32 cellular contexts compared by ENCODE assay signal in genomic region chr15:48955967-48956366, GRCh38. TPM values are rescaled to one million over a fixed set of nuclear protein-coding genes. Genes with fewer than 3 reads are reported as not detected.
"Had no signal": no experiment of that assay in that cellular context is flagged by ENCODE, and none has a peak within 500 bp of the region (broad histone marks: within the 10 kb centered on the region; RNA-seq: fewer than 3 reads in every experiment).

No MANE protein-coding gene starts in this region.

- H3K27ac ChIP-seq: adrenal gland, breast epithelium, cardiac muscle cell, esophagus muscularis mucosa, foreskin keratinocyte, gastrocnemius medialis, WERI-Rb-1 had no signal

- H3K9me3 ChIP-seq: adrenal gland, breast epithelium, esophagus muscularis mucosa, gastrocnemius medialis had no signal

- H3K4me3 ChIP-seq: adrenal gland, breast epithelium, cardiac muscle cell, esophagus muscularis mucosa, gastrocnemius medialis had no signal

- H3K36me3 ChIP-seq: adrenal gland, breast epithelium, cardiac muscle cell, esophagus muscularis mucosa, gastrocnemius medialis, WERI-Rb-1 had no signal

- H3K27me3 ChIP-seq: adrenal gland, breast epithelium, esophagus muscularis mucosa, foreskin keratinocyte, gastrocnemius medialis had no signal

- ATAC-seq: activated CD4-positive, CD25-positive, alpha-beta regulatory T cell treated with anti-CD3 and anti-CD28 coated beads, Interleukin-2, amount 50 U/mL, for 24 hours; activated CD8-positive, alpha-beta T cell treated with anti-CD3 and anti-CD28 coated beads for 36 hours; activated naive CD8-positive, alpha-beta T cell treated with anti-CD3 and anti-CD28 coated beads, Interleukin-2, amount 50 U/mL, for 24 hours; effector memory CD8-positive, alpha-beta T cell; foreskin keratinocyte; gastrocnemius medialis; T-helper 17 cell had no signal

- H3K4me1 ChIP-seq: adrenal gland, breast epithelium, foreskin keratinocyte, gastrocnemius medialis had no signal

- DNase-seq: activated B cell treated with CpG ODN at 0.5 μM for 24 hours; activated CD4-positive, alpha-beta T cell treated with anti-CD3 and anti-CD28 coated beads for 48 hours; activated CD4-positive, alpha-beta T cell treated with anti-CD3 and anti-CD28 coated beads, Interleukin-2, amount 50 U/mL, for 1 hour; activated CD4-positive, alpha-beta T cell treated with anti-CD3 and anti-CD28 coated beads, Interleukin-2, amount 50 U/mL, for 48 hours; activated CD8-positive, alpha-beta memory T cell treated with anti-CD3 and anti-CD28 coated beads for 24 hours; activated CD8-positive, alpha-beta T cell treated with anti-CD3 and anti-CD28 coated beads for 36 hours; activated effector memory CD4-positive, alpha-beta T cell treated with anti-CD3 and anti-CD28 coated beads, Interleukin-2, amount 50 U/mL, for 16 hours; activated naive CD4-positive, alpha-beta T cell treated with anti-CD3 and anti-CD28 coated beads for 36 hours; activated naive CD8-positive, alpha-beta T cell treated with anti-CD3 and anti-CD28 coated beads for 36 hours; activated naive CD8-positive, alpha-beta T cell treated with anti-CD3 and anti-CD28 coated beads, Interleukin-2, amount 50 U/mL, for 24 hours; activated T-cell treated with anti-CD3 and anti-CD28 coated beads, Interleukin-2, amount 50 U/mL, for 1 hour; activated T-cell treated with anti-CD3 and anti-CD28 coated beads, Interleukin-2, amount 50 U/mL, for 48 hours; adrenal gland; amygdala; aorta; central memory CD4-positive, alpha-beta T cell; cerebellar nuclear complex; cortex of kidney; dermis blood vessel endothelial cell; effector CD4-positive, alpha-beta T cell; effector memory CD8-positive, alpha-beta T cell; erythroblast; foreskin keratinocyte; gastrocnemius medialis; T-helper 1 cell; T-helper 17 cell; T1000; WERI-Rb-1 had no signal

RNA-seq across cellular contexts. Expression of gene SHC4, which starts 7.8 kb away (rescaled TPM):
- total RNA-seq: activated B cell treated with CpG ODN at 0.5 μM for 24 hours had no signal
